Comparison of ENCODE assay signal across 24 cellular contexts in the genomic region with DNA sequence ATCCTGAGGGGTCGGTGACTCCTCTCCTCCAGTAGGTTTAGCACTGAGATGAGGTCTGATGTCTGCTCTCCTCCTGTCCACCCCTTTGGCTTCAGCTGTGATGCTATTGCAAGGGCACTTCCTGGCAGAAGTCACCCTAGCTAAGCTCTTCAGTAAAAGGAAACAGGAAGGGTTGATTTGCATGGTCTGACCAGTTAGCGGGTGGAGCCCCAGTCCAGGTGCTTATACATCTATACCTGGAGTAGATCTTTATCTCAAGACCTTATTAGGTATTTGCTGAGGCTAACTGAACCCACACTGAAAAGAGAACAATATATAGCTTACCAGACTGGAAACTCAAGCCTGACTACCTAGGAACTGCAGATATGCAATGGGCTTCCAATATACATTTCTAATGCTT. TPM values are rescaled to one million over a fixed set of nuclear protein-coding genes. Genes with fewer than 3 reads are reported as not detected.
DNase-seq lines count a peak whose midpoint lies in the region; ATAC-seq and TF ChIP-seq lines count a peak whose summit lies in the region.
"Had no signal": no experiment of that assay in that cellular context is flagged by ENCODE, and none has a peak within 500 bp of the region (broad histone marks: within the 10 kb centered on the region; RNA-seq: fewer than 3 reads in every experiment).

No MANE protein-coding gene starts in this region.

- H3K4me2 ChIP-seq in OCI-LY3 (ENCODE audit: low read length): peak overlapping the region; percentile 38
- H3K4me2 ChIP-seq in PC-9: no peak overlapping the region
- H3K4me2 ChIP-seq: BLaER1 had no signal

- ATAC-seq in HG03045 (IDR thresholded peaks at IDR 0.05; ENCODE audit: unreplicated experiment): no peak
- ATAC-seq: heart left ventricle; stimulated activated naive CD8-positive, alpha-beta T cell treated with anti-CD3 and anti-CD28 coated beads, Interleukin-15, Interleukin-2, amounts not matched to agents 100 U/mL and 50 U/mL, for 24 hours had no signal

- H2AFZ ChIP-seq in OCI-LY3 (ENCODE audit: low read depth, low read length) (no peak overlapping the region), PC-9 (no peak overlapping the region)

- no peaks in the 10 kb centered on the region for H3F3A ChIP-seq in PC-9 (ENCODE audit: insufficient read depth, low read depth)

- intact Hi-C loops in PC-9 (cut with micrococcal nuclease; ENCODE audit: unreplicated experiment): no loop called here

- H3K4me3 ChIP-seq in OCI-LY3 (ENCODE audit: low read length) (no peak overlapping the region), PC-9 (no peak overlapping the region)
- H3K4me3 ChIP-seq: BLaER1, heart left ventricle, Peyer's patch, SK-N-MC, skin epidermis, upper lobe of left lung had no signal

- BruUV-seq in PC-9 (replicated peaks; lab: Mats Ljungman, UMichigan): no TSS peak

- H3K36me3 ChIP-seq in OCI-LY3 (replicated peaks; ENCODE audit: low read depth, low read length): no peaks in the 10 kb centered on the region
- H3K36me3 ChIP-seq in PC-9 (ENCODE audit: low read depth): no peaks in the 10 kb centered on the region
- H3K36me3 ChIP-seq: BLaER1, heart left ventricle, Peyer's patch, upper lobe of left lung had no signal

- H3K4me1 ChIP-seq in OCI-LY3 (ENCODE audit: low read length) (peaks cover 32% of the 10 kb centered on the region), PC-9 (replicated peaks; ENCODE audit: insufficient read depth) (no peaks in the 10 kb centered on the region)
- H3K4me1 ChIP-seq: BLaER1, Peyer's patch, upper lobe of left lung had no signal

- no peaks in the 10 kb centered on the region for H3K9me2 ChIP-seq in PC-9 (ENCODE audit: insufficient read depth)

- CTCF ChIA-PET in PC-9 (lab: Charles Lee): no interaction called here

- H3K27ac ChIP-seq in OCI-LY3 (ENCODE audit: low read length): peak overlapping the region; percentile 46; the same call in 1 of the 2 replicates
- peak overlapping the region; percentile 87 for H3K27ac ChIP-seq in layer of hippocampus (ENCODE audit: low read depth, low read length)
- H3K27ac ChIP-seq in PC-9: no peak overlapping the region
- H3K27ac ChIP-seq: BLaER1, Peyer's patch, SK-N-MC, upper lobe of left lung had no signal

- H3K9me3 ChIP-seq in OCI-LY3 (ENCODE audit: insufficient read depth, low read length): no peaks in the 10 kb centered on the region
- H3K9me3 ChIP-seq in PC-9 (ENCODE audit: insufficient read depth, low read depth): no peaks in the 10 kb centered on the region
- H3K9me3 ChIP-seq: BLaER1, heart left ventricle, Peyer's patch, upper lobe of left lung had no signal

- H3K27me3 ChIP-seq in OCI-LY3 (ENCODE audit: low read depth, low read length) (no peaks in the 10 kb centered on the region; the same call in 1 of the 2 replicates), layer of hippocampus (ENCODE audit: control insufficient read depth, insufficient read depth, low read length) (no peaks in the 10 kb centered on the region), PC-9 (ENCODE audit: insufficient read depth, low read depth) (peaks cover 53% of the 10 kb centered on the region)
- H3K27me3 ChIP-seq: BLaER1, heart left ventricle, Peyer's patch, upper lobe of left lung had no signal

- POLR2A ChIA-PET in PC-9 (lab: Charles Lee; ENCODE audit: unreplicated experiment): no interaction called here

- no peak overlapping the region for H3K9ac ChIP-seq in OCI-LY3 (ENCODE audit: low read length)
- H3K9ac ChIP-seq: BLaER1 had no signal

- H3K79me2 ChIP-seq in OCI-LY3 (ENCODE audit: low read length) (no peaks in the 10 kb centered on the region), PC-9 (ENCODE audit: low read depth) (no peaks in the 10 kb centered on the region)

- H4K20me1 ChIP-seq in OCI-LY3 (ENCODE audit: insufficient read depth, low read length) (peaks cover 4% of the 10 kb centered on the region; the same call in 1 of the 2 replicates), PC-9 (ENCODE audit: insufficient read depth) (no peaks in the 10 kb centered on the region)
- H4K20me1 ChIP-seq: BLaER1 had no signal

- no peak for TF ChIP-seq CTCF in OCI-LY3 (IDR thresholded peaks at IDR 0.05; ENCODE audit: low read depth, low read length)
- TF ChIP-seq CTCF in PC-9 (conservative IDR thresholded peaks at IDR 0.05): no peak

- peak; percentile 76 for DNase-seq in SIG-M5 treated with dmso at 0.1 percent for 504 hours (lab: John Stamatoyannopoulos, UW; ENCODE audit: unreplicated experiment)
- no peak for DNase-seq in SIG-M5 (lab: John Stamatoyannopoulos, UW)
- DNase-seq in NCI-H345 treated with DMSO at 0.1 percent for 48 hours (lab: John Stamatoyannopoulos, UW; ENCODE audit: unreplicated experiment): no peak
- DNase-seq in PC-9: no peak
- no peak for DNase-seq in activated CD8-positive, alpha-beta memory T cell treated with anti-CD3 and anti-CD28 coated beads, Interleukin-2, amount 50 U/mL, for 4 hours
- DNase-seq: activated CD4-positive, alpha-beta memory T cell treated with anti-CD3 and anti-CD28 coated beads for 36 hours; activated naive CD4-positive, alpha-beta T cell treated with Interleukin-2 at 50 U/mL for 16 hours; activated T-cell treated with anti-CD3 and anti-CD28 coated beads, Interleukin-2, amount 50 U/mL, for 1 hour; endodermal cell; GDM1; heart left ventricle; Kasumi-1; NCI-H1092 treated with DMSO at 0.1 percent for 48 hours; NCI-H82; stimulated activated CD4-positive, alpha-beta T cell treated with anti-CD3 and anti-CD28 coated beads, Interleukin-2, amount 100 ng/mL, for 24 hours; stimulated activated naive CD8-positive, alpha-beta T cell treated with anti-CD3 and anti-CD28 coated beads, Interleukin-15, Interleukin-2, amounts not matched to agents 100 U/mL and 50 U/mL, for 24 hours; upper lobe of left lung had no signal

RNA-seq across cellular contexts. Expression of gene NFASC, which starts 28.9 kb away (rescaled TPM):
- not detected in 2 replicates for total RNA-seq in PC-9 (2021)
